In genomic region chr11:2730323-2731284, GRCh38 we compare ENCODE assay signal across 1 cellular context.
TF ChIP-seq lines count a peak whose summit lies in the region.

No MANE protein-coding gene starts in this region.

TF ChIP-seq in HepG2, 621 proteins besides CTCF, POLR2A, EP300 and RAD21 (continued from another document and continues in another):
- peak; percentile 23; the same call in 1 of the 2 replicates for TF ChIP-seq BRF2 (CRISPR knock-in tag; IDR thresholded peaks at IDR 0.05)
- peak; percentile 79 for TF ChIP-seq ZNF687 (CRISPR knock-in tag; IDR thresholded peaks at IDR 0.05)
- TF ChIP-seq ZNF44 (CRISPR knock-in tag; IDR thresholded peaks at IDR 0.05), result 0 out of 2 replicates have a peak, but pooled peaks have one; percentile 66
- TF ChIP-seq NFKBIZ (CRISPR knock-in tag; IDR thresholded peaks at IDR 0.05), result no peak
- no peak for TF ChIP-seq ZNF773 (CRISPR knock-in tag; IDR thresholded peaks at IDR 0.05; ENCODE audit: borderline replicate concordance)
- no peak for TF ChIP-seq USF2 (IDR thresholded peaks at IDR 0.05; ENCODE audit: low read depth, low read length)
- TF ChIP-seq USF2 (CRISPR knock-in tag; IDR thresholded peaks at IDR 0.05; ENCODE audit: borderline replicate concordance), result no peak
- TF ChIP-seq ZNF558 (CRISPR knock-in tag; IDR thresholded peaks at IDR 0.05; ENCODE audit: borderline replicate concordance), result no peak; the same call in 1 of the 2 replicates
- TF ChIP-seq TSC22D2 (CRISPR knock-in tag; IDR thresholded peaks at IDR 0.05; ENCODE audit: borderline replicate concordance), result peak; percentile 75; the same call in 1 of the 2 replicates
- TF ChIP-seq KLF11 (CRISPR knock-in tag; IDR thresholded peaks at IDR 0.05), result no peak
- no peak for TF ChIP-seq ZNF136 (CRISPR knock-in tag; IDR thresholded peaks at IDR 0.05; ENCODE audit: low read depth)
- TF ChIP-seq AKNA (CRISPR knock-in tag; IDR thresholded peaks at IDR 0.05; ENCODE audit: borderline replicate concordance), result no peak
- 0 out of 2 replicates have a peak, but pooled peaks have one; percentile 24 for TF ChIP-seq AHR (CRISPR knock-in tag; IDR thresholded peaks at IDR 0.05)
- TF ChIP-seq CENPX (CRISPR knock-in tag; IDR thresholded peaks at IDR 0.05), result no peak
- TF ChIP-seq THAP9 (CRISPR knock-in tag; IDR thresholded peaks at IDR 0.05; ENCODE audit: borderline replicate concordance), result no peak
- no peak for TF ChIP-seq HOXD1 (CRISPR knock-in tag; IDR thresholded peaks at IDR 0.05)
- peak; percentile 72 for TF ChIP-seq MED8 (CRISPR knock-in tag; IDR thresholded peaks at IDR 0.05; ENCODE audit: insufficient replicate concordance)
- no peak for TF ChIP-seq ZNF512 (CRISPR knock-in tag; IDR thresholded peaks at IDR 0.05)
- TF ChIP-seq KMT2B (CRISPR knock-in tag; IDR thresholded peaks at IDR 0.05), result 0 out of 2 replicates have a peak, but pooled peaks have one; percentile 29
- peak; percentile 17; the same call in 1 of the 2 replicates for TF ChIP-seq CBFB (CRISPR knock-in tag; IDR thresholded peaks at IDR 0.05)
- no peak for TF ChIP-seq HMGXB3 (CRISPR knock-in tag; IDR thresholded peaks at IDR 0.05; ENCODE audit: borderline replicate concordance)
- peak; percentile 46 for TF ChIP-seq TEAD3 (CRISPR knock-in tag; optimal IDR thresholded peaks at IDR 0.05; ENCODE audit: borderline replicate concordance)
- TF ChIP-seq MYC (CRISPR knock-in tag; IDR thresholded peaks at IDR 0.05; ENCODE audit: borderline replicate concordance), result peak; percentile 78
- no peak; the same call in 1 of the 2 replicates for TF ChIP-seq ZNF891 (CRISPR knock-in tag; IDR thresholded peaks at IDR 0.05)
